In the genomic region with DNA sequence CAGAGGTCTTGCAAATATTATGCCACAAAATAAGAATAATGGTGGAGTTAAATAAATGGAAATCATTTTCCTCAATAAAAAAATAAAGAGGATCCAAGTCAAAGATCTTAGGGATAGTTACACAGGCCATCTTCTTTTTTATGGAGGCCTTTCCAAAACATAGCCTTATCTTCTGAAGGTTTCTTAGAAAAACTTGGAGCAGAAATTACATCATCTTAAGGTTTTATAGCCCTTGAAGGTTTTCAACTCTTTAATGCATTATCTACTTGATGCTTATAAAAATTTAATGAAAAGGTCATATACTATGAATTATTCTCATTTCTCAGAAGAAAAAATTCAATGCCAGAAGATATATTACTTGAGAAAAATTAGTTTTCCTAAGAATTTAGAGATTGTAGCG, we compare ENCODE assay signal across 11 cellular contexts.
"Had no signal": no experiment of that assay in that cellular context is flagged by ENCODE, and none has a peak within 500 bp of the region (broad histone marks: within the 10 kb centered on the region; RNA-seq: fewer than 3 reads in every experiment).

No MANE protein-coding gene starts in this region.

- H3K27ac ChIP-seq: GM23248 had no signal

- H3K9ac ChIP-seq: GM23248 had no signal

- H3K4me3 Mint-ChIP-seq: GM23338, H9, HFFc6 had no signal

- FAIRE-seq: H1, H54 had no signal

- DNase-seq: GOT3, H7, H9, HCEC 1CT, HFFc6 had no signal

- H3K4me2 ChIP-seq: GM23338 had no signal

- H2AFZ ChIP-seq: GM23248, GM23338 had no signal

- ATAC-seq: GM23338, HCT116 had no signal

- H3K9me3 ChIP-seq: HAP-1 had no signal

- H3K9me3 Mint-ChIP-seq: HFFc6 had no signal

- H3K27ac Mint-ChIP-seq: GM23338, H9, HFFc6 had no signal

- H3K36me3 ChIP-seq: HAP-1 had no signal

- H3K4me1 ChIP-seq: HAP-1 had no signal

- H3K4me3 ChIP-seq: GM23248, GM23338, HAP-1 had no signal
